In the genomic region with DNA sequence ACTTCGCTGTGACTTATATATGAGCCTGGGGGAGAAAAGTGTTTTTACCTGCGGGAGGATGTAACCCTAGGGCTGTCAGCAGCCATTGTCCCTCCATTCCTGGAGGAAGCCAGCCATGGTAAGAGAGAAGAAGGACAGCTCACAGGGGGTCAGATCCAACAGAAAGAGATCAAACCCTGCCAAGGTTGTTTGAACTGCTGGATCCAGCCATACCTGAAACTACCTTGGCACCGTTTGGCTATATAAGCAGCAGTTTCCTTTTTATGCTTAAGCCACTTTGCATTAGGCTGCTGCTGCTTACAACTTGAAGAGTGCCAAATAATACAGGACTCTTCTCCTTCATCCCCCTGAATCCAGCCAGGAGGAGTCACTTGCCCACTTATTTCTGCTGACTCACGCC, we compare ENCODE assay signal across 1 cellular context.
TF ChIP-seq lines count a peak whose summit lies in the region.

No MANE protein-coding gene starts in this region.

TF ChIP-seq in HCT116, 20 proteins besides CTCF, POLR2A, EP300 and RAD21 (continued from another document):
- TF ChIP-seq, protein P1, sequence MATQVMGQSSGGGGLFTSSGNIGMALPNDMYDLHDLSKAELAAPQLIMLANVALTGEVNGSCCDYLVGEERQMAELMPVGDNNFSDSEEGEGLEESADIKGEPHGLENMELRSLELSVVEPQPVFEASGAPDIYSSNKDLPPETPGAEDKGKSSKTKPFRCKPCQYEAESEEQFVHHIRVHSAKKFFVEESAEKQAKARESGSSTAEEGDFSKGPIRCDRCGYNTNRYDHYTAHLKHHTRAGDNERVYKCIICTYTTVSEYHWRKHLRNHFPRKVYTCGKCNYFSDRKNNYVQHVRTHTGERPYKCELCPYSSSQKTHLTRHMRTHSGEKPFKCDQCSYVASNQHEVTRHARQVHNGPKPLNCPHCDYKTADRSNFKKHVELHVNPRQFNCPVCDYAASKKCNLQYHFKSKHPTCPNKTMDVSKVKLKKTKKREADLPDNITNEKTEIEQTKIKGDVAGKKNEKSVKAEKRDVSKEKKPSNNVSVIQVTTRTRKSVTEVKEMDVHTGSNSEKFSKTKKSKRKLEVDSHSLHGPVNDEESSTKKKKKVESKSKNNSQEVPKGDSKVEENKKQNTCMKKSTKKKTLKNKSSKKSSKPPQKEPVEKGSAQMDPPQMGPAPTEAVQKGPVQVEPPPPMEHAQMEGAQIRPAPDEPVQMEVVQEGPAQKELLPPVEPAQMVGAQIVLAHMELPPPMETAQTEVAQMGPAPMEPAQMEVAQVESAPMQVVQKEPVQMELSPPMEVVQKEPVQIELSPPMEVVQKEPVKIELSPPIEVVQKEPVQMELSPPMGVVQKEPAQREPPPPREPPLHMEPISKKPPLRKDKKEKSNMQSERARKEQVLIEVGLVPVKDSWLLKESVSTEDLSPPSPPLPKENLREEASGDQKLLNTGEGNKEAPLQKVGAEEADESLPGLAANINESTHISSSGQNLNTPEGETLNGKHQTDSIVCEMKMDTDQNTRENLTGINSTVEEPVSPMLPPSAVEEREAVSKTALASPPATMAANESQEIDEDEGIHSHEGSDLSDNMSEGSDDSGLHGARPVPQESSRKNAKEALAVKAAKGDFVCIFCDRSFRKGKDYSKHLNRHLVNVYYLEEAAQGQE (IDR thresholded peaks at IDR 0.05; ENCODE audit: low read depth) = no peak
- TF ChIP-seq ZFX (IDR thresholded peaks at IDR 0.05) (no peak), YY1 (IDR thresholded peaks at IDR 0.05; ENCODE audit: extremely low read depth, insufficient replicate concordance, low read depth, low read length) (no peak), EGR1 (IDR thresholded peaks at IDR 0.05; ENCODE audit: low read depth) (no peak)
- TF ChIP-seq, protein P2, sequence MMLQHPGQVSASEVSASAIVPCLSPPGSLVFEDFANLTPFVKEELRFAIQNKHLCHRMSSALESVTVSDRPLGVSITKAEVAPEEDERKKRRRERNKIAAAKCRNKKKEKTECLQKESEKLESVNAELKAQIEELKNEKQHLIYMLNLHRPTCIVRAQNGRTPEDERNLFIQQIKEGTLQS (IDR thresholded peaks at IDR 0.05) = no peak
